In the genomic region with DNA sequence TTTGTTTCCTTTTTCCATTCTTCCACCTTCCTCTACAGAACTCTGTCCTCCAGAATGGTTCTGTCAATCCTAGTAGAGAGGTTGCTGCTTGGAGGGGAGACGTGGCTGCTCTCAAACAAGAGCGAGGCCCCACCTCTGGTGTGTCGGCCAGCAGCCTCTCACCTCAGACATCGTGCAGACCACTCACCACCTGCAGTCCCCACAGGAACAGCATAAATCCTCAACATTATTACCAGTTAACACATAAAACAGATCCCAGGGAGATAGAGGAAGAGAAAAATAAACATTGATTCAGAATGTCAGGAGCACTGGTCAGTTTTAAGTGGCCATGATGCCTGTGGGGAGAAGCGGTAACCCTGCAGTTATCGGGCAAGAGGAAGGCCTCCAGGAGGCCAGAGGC, we compare ENCODE assay signal across 37 cellular contexts.
"Had no signal": no experiment of that assay in that cellular context is flagged by ENCODE, and none has a peak within 500 bp of the region (broad histone marks: within the 10 kb centered on the region; RNA-seq: fewer than 3 reads in every experiment).

No MANE protein-coding gene starts in this region.

- H3K27me3 Mint-ChIP-seq: activated B cell treated with CpG ODN at 0.5 μM for 24 hours; activated CD4-positive, alpha-beta memory T cell treated with anti-CD3 and anti-CD28 coated beads, Interleukin-2, amount 10 ng/mL, durations not matched to agents 7 days and 5 days; activated CD4-positive, alpha-beta T cell treated with anti-CD3 and anti-CD28 coated beads, Interleukin-2, amount 10 ng/mL, durations not matched to agents 24 days and 14 days; activated CD8-positive, alpha-beta memory T cell treated with anti-CD3 and anti-CD28 coated beads, Interleukin-2, amount 10 ng/mL, durations not matched to agents 7 days and 5 days; activated naive CD8-positive, alpha-beta T cell treated with anti-CD3 and anti-CD28 coated beads for 36 hours; activated T-cell treated with anti-CD3 and anti-CD28 coated beads, Interleukin-2, amount 50 U/mL, for 24 hours; activated T-helper 17 cell treated with anti-CD3 and anti-CD28 coated beads, Interleukin-2, amount 50 U/mL, for 72 hours; brain; central memory CD8-positive, alpha-beta T cell had no signal

- H3K4me1 Mint-ChIP-seq: activated B cell treated with CpG ODN at 0.5 μM for 24 hours; activated CD4-positive, alpha-beta memory T cell treated with anti-CD3 and anti-CD28 coated beads, Interleukin-2, amount 10 ng/mL, durations not matched to agents 7 days and 5 days; activated CD4-positive, alpha-beta T cell treated with anti-CD3 and anti-CD28 coated beads, Interleukin-2, amount 10 ng/mL, durations not matched to agents 24 days and 14 days; activated CD8-positive, alpha-beta memory T cell treated with anti-CD3 and anti-CD28 coated beads, Interleukin-2, amount 10 ng/mL, durations not matched to agents 7 days and 5 days; activated naive CD8-positive, alpha-beta T cell treated with anti-CD3 and anti-CD28 coated beads for 36 hours; activated T-helper 17 cell treated with anti-CD3 and anti-CD28 coated beads, Interleukin-2, amount 50 U/mL, for 72 hours; brain; central memory CD8-positive, alpha-beta T cell had no signal

- H3K27ac Mint-ChIP-seq: activated B cell treated with CpG ODN at 0.5 μM for 24 hours; activated CD4-positive, alpha-beta memory T cell treated with anti-CD3 and anti-CD28 coated beads, Interleukin-2, amount 10 ng/mL, durations not matched to agents 7 days and 5 days; activated CD4-positive, alpha-beta T cell treated with anti-CD3 and anti-CD28 coated beads, Interleukin-2, amount 10 ng/mL, durations not matched to agents 24 days and 14 days; activated CD8-positive, alpha-beta memory T cell treated with anti-CD3 and anti-CD28 coated beads, Interleukin-2, amount 10 ng/mL, durations not matched to agents 7 days and 5 days; activated CD8-positive, alpha-beta T cell treated with anti-CD3 and anti-CD28 coated beads, Interleukin-2, amount 10 ng/mL, durations not matched to agents 7 days and 5 days; activated naive CD4-positive, alpha-beta T cell treated with anti-CD3 and anti-CD28 coated beads for 36 hours; activated naive CD4-positive, alpha-beta T cell treated with anti-CD3 and anti-CD28 coated beads, Interleukin-2, amount 50 U/mL, for 72 hours; activated naive CD8-positive, alpha-beta T cell treated with anti-CD3 and anti-CD28 coated beads for 36 hours; activated T-cell treated with anti-CD3 and anti-CD28 coated beads, Interleukin-2, amount 50 U/mL, for 24 hours; activated T-helper 17 cell treated with anti-CD3 and anti-CD28 coated beads, Interleukin-2, amount 50 U/mL, for 72 hours; brain; T-helper 1 cell treated with Interleukin-12 subunit alpha and Interleukin-12 subunit beta and Interleukin-4 antibody, amounts not matched to agents 30 μg/mL and 1 μg/mL, for 36 hours; T-helper 2 cell treated with Interferon-gamma antibody and Interleukin-4, amounts not matched to agents 5 μg/mL and 100 μg/mL, for 36 hours had no signal

- FAIRE-seq: bronchial epithelial cell, TTC549 had no signal

- H3K4me3 ChIP-seq: ascending aorta, cardiac muscle cell had no signal

- DNase-seq: activated B cell treated with CpG ODN at 0.5 μM for 24 hours; activated CD4-positive, alpha-beta memory T cell treated with anti-CD3 and anti-CD28 coated beads, Interleukin-2, amount 10 ng/mL, durations not matched to agents 7 days and 5 days; activated CD4-positive, alpha-beta T cell treated with anti-CD3 and anti-CD28 coated beads for 4 hours; activated CD4-positive, alpha-beta T cell treated with anti-CD3 and anti-CD28 coated beads, Interleukin-2, amount 10 ng/mL, durations not matched to agents 24 days and 14 days; activated CD4-positive, alpha-beta T cell treated with anti-CD3 and anti-CD28 coated beads, Interleukin-2, amount 50 U/mL, for 1 hour; activated CD4-positive, alpha-beta T cell treated with anti-CD3 and anti-CD28 coated beads, Interleukin-2, amount 50 U/mL, for 4 hours; activated CD4-positive, CD25-positive, alpha-beta regulatory T cell treated with anti-CD3 and anti-CD28 coated beads, Interleukin-2, amount 50 U/mL, for 72 hours; activated CD8-positive, alpha-beta memory T cell treated with anti-CD3 and anti-CD28 coated beads for 24 hours; activated CD8-positive, alpha-beta memory T cell treated with anti-CD3 and anti-CD28 coated beads, Interleukin-2, amount 10 ng/mL, durations not matched to agents 7 days and 5 days; activated CD8-positive, alpha-beta memory T cell treated with anti-CD3 and anti-CD28 coated beads, Interleukin-2, amount 50 U/mL, for 48 hours; activated CD8-positive, alpha-beta T cell treated with anti-CD3 and anti-CD28 coated beads, Interleukin-2, amount 10 ng/mL, durations not matched to agents 7 days and 5 days; activated effector memory CD4-positive, alpha-beta T cell treated with anti-CD3 and anti-CD28 coated beads, Interleukin-2, amount 50 U/mL, for 16 hours; activated gamma-delta T cell treated with Interleukin-2 at 50 U/mL for 16 hours; activated naive CD4-positive, alpha-beta T cell; activated naive CD4-positive, alpha-beta T cell treated with anti-CD3 and anti-CD28 coated beads for 36 hours; activated naive CD4-positive, alpha-beta T cell treated with anti-CD3 and anti-CD28 coated beads, Interleukin-2, amount 50 U/mL, for 16 hours; activated naive CD8-positive, alpha-beta T cell treated with anti-CD3 and anti-CD28 coated beads for 36 hours; activated T-cell treated with anti-CD3 and anti-CD28 coated beads, Interleukin-2, amount 50 U/mL, for 24 hours; activated T-cell treated with anti-CD3 and anti-CD28 coated beads, Interleukin-2, amount 50 U/mL, for 48 hours; amygdala; anterior cingulate cortex; caudate nucleus; cerebellar nuclear complex; T-helper 1 cell; T-helper 2 cell; T-helper 9 cell had no signal

- H3K27me3 ChIP-seq: ascending aorta, cardiac muscle cell had no signal

- H3K36me3 ChIP-seq: ascending aorta, cardiac muscle cell had no signal

- H3K9me3 ChIP-seq: ascending aorta had no signal

- H3K27ac ChIP-seq: ascending aorta, cardiac muscle cell, VCaP had no signal

- H3K36me3 Mint-ChIP-seq: activated CD8-positive, alpha-beta memory T cell treated with anti-CD3 and anti-CD28 coated beads, Interleukin-2, amount 10 ng/mL, durations not matched to agents 7 days and 5 days; brain had no signal

- H3K4me3 Mint-ChIP-seq: activated B cell treated with CpG ODN at 0.5 μM for 24 hours; activated CD4-positive, alpha-beta memory T cell treated with anti-CD3 and anti-CD28 coated beads, Interleukin-2, amount 10 ng/mL, durations not matched to agents 7 days and 5 days; activated CD4-positive, alpha-beta T cell treated with anti-CD3 and anti-CD28 coated beads, Interleukin-2, amount 10 ng/mL, durations not matched to agents 24 days and 14 days; activated CD8-positive, alpha-beta memory T cell treated with anti-CD3 and anti-CD28 coated beads, Interleukin-2, amount 10 ng/mL, durations not matched to agents 7 days and 5 days; activated CD8-positive, alpha-beta T cell treated with anti-CD3 and anti-CD28 coated beads, Interleukin-2, amount 10 ng/mL, durations not matched to agents 7 days and 5 days; activated naive CD4-positive, alpha-beta T cell treated with anti-CD3 and anti-CD28 coated beads for 36 hours; activated naive CD8-positive, alpha-beta T cell treated with anti-CD3 and anti-CD28 coated beads for 36 hours; activated T-cell treated with anti-CD3 and anti-CD28 coated beads, Interleukin-2, amount 50 U/mL, for 24 hours; activated T-helper 17 cell treated with anti-CD3 and anti-CD28 coated beads, Interleukin-2, amount 50 U/mL, for 72 hours; brain; central memory CD8-positive, alpha-beta T cell; T-helper 1 cell treated with Interleukin-12 subunit alpha and Interleukin-12 subunit beta and Interleukin-4 antibody, amounts not matched to agents 30 μg/mL and 1 μg/mL, for 36 hours; T-helper 2 cell treated with Interferon-gamma antibody and Interleukin-4, amounts not matched to agents 5 μg/mL and 100 μg/mL, for 36 hours had no signal

- H3K4me1 ChIP-seq: ascending aorta had no signal
